In the genomic region with DNA sequence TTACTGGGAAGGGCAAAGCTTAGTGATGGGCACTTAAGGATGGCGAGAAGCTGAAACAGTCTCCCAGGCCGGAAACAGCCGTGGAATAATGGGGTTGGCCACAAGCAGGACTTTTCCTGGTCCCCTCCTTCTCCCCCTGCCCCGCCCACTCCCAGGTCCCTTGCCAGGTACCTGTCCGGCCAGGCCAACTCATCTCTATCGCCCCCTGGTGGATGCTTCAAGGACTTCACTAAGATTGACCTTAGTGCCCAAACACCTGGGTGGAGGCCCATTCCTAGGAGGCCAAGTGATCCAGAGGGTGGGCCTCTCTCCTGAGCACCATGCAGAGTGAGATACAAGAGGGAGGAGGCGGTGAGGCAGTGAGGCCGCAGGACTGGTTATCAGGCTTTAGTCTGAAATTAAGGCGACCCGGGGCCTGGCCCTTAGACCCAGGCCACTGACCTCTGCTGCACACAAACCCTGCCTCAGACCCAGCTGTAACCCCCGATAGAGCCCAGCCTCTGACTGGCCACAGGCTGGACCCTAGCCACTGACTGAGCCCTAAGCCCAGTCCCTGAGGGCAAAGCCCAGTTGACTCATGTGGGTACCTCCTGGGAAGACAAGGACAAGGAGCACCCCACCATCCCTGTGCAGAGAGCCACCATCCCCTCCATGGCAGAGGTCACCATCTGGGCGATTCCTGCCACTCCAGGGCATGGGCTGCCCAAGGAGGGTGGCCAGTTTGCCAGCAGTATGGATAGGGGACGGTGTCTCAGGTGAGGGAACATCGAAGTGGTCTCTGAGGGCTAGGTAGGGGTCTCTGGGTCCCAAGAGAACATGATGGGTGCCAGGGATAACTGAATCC, we compare ENCODE assay signal across 8 cellular contexts. TPM values are rescaled to one million over a fixed set of nuclear protein-coding genes. Genes with fewer than 3 reads are reported as not detected.
DNase-seq lines count a peak whose midpoint lies in the region; ATAC-seq and TF ChIP-seq lines count a peak whose summit lies in the region.

No MANE protein-coding gene starts in this region.

- no peak overlapping the region for H2AFZ ChIP-seq in PC-3 (ENCODE audit: low read length)
- no peak overlapping the region for H2AFZ ChIP-seq in smooth muscle cell (ENCODE audit: low read depth)

- H3K79me2 ChIP-seq in PC-3 (ENCODE audit: low read length), result no peaks in the 10 kb centered on the region
- no peaks in the 10 kb centered on the region for H3K79me2 ChIP-seq in smooth muscle cell (ENCODE audit: low read depth)

- POLR2A ChIA-PET in PC-3 (lab: Charles Lee; ENCODE audit: unreplicated experiment), result interaction anchor here (0.6 kb wide), 1 partner anchor 97 kb away, joined by 3 read pairs; no protein-coding TSS in a partner anchor

- H3K27me3 ChIP-seq in PC-3 (ENCODE audit: low read length) (no peaks in the 10 kb centered on the region), smooth muscle cell (ENCODE audit: low read depth) (no peaks in the 10 kb centered on the region)

- H3K4me1 ChIP-seq in PC-3 (ENCODE audit: insufficient read depth, low read length) (peaks cover 16% of the 10 kb centered on the region), smooth muscle cell (ENCODE audit: low read depth) (no peaks in the 10 kb centered on the region)

- H3K27ac ChIP-seq in C4-2B (peak overlapping the region; percentile 23), PC-3 (ENCODE audit: low read length) (no peak overlapping the region), smooth muscle cell (ENCODE audit: low read depth) (no peak overlapping the region)

- H3F3A ChIP-seq in PC-3 (ENCODE audit: low read length, unreplicated experiment), result no peaks in the 10 kb centered on the region
- H3F3A ChIP-seq in smooth muscle cell (ENCODE audit: low read depth), result no peaks in the 10 kb centered on the region

- TF ChIP-seq CTCF in C4-2B (conservative IDR thresholded peaks at IDR 0.05) (peak; percentile 84), PC-3 (conservative IDR thresholded peaks at IDR 0.05; ENCODE audit: low read depth, low read length) (peak; percentile 92), smooth muscle cell (IDR thresholded peaks at IDR 0.05; ENCODE audit: borderline replicate concordance, insufficient read depth, poor library complexity, severe bottlenecking) (peak; percentile 74)

- no peak overlapping the region for H3K4me2 ChIP-seq in PC-3 (ENCODE audit: low read length)
- no peak overlapping the region for H3K4me2 ChIP-seq in smooth muscle cell

- no peak overlapping the region for H3K4me3 ChIP-seq in PC-3 (ENCODE audit: low read length)
- H3K4me3 ChIP-seq in smooth muscle cell, result no peak overlapping the region

- WGBS in smooth muscle cell (ENCODE audit: low lambda C conversion rate), result 48% methylated on average over 14 of the region's 14 CpGs

- no peaks in the 10 kb centered on the region for H3K9me3 ChIP-seq in PC-3 (ENCODE audit: low read length)
- no peaks in the 10 kb centered on the region for H3K9me3 ChIP-seq in smooth muscle cell (replicated peaks; ENCODE audit: low read depth)

- DNase-seq in PC-3, result peak; percentile 78
- DNase-seq in activated gamma-delta T cell treated with anti-CD3 and anti-CD28 coated beads, Interleukin-2, amount 50 U/mL, for 16 hours (ENCODE audit: low read depth), result peak; percentile 51
- peak; percentile 49 for DNase-seq in left cardiac atrium
- no peak for DNase-seq in smooth muscle cell (lab: John Stamatoyannopoulos, UW; ENCODE audit: unreplicated experiment)

- intact Hi-C loops in PC-3 (cut with micrococcal nuclease), result loop anchor here (1.0 to 5.0 kb wide), 2 partner anchors 98 to 310 kb away; no protein-coding TSS in a partner anchor
- intact Hi-C loops in left cardiac atrium (cut with DNase I), result loop anchor here (2.0 to 10.0 kb wide), 3 partner anchors 38 to 305 kb away; partner anchors contain the start of gene VIPR1 (in 1 of the 2)

- ATAC-seq in GM21723 (IDR thresholded peaks at IDR 0.05; ENCODE audit: unreplicated experiment) (peak; percentile 86), PC-3 (peak; percentile 30), left cardiac atrium (peak; percentile 23 to 26), HG02763 (IDR thresholded peaks at IDR 0.05; ENCODE audit: unreplicated experiment) (no peak), HG03280 (IDR thresholded peaks at IDR 0.05; ENCODE audit: unreplicated experiment) (no peak)

- no TSS peak for BruUV-seq in PC-3 (replicated peaks; lab: Mats Ljungman, UMichigan)

- no peak overlapping the region for H3K9ac ChIP-seq in PC-3 (ENCODE audit: low read length)
- no peak overlapping the region for H3K9ac ChIP-seq in smooth muscle cell (ENCODE audit: low read depth)

- H3K36me3 ChIP-seq in PC-3 (ENCODE audit: low read depth, low read length) (no peaks in the 10 kb centered on the region), smooth muscle cell (ENCODE audit: low read depth) (no peaks in the 10 kb centered on the region)

- H4K20me1 ChIP-seq in PC-3 (ENCODE audit: low read length) (no peaks in the 10 kb centered on the region), smooth muscle cell (ENCODE audit: low read depth) (no peaks in the 10 kb centered on the region)

- CTCF ChIA-PET in PC-3 (lab: Charles Lee), result interaction anchor here (1.0 kb wide), 1 partner anchor 39 kb away, joined by 3 read pairs; no protein-coding TSS in a partner anchor

- H3K9me2 ChIP-seq in PC-3 (replicated peaks; ENCODE audit: low read length), result no peaks in the 10 kb centered on the region

RNA-seq across cellular contexts. Expression of gene VIPR1, which starts 37.6 kb away (rescaled TPM):
- total RNA-seq in PC-3 (2014; rRNA removed) (3.7 and 7.0 TPM in 2 replicates), left cardiac atrium (1 to 10 TPM; 4.9 to 5.9 TPM), smooth muscle cell (0.22 and 1.3 TPM in 2 replicates)
- 0.86 and 3.9 TPM in 2 replicates for polyA plus RNA-seq in smooth muscle cell

RNA-seq across cellular contexts. Expression of gene SEC22C, which starts 41.7 kb away (rescaled TPM):
- total RNA-seq in PC-3 (2014; rRNA removed), result 43.2 and 63.3 TPM in 2 replicates
- total RNA-seq in left cardiac atrium, result 10 to 100 TPM; 24.4 to 29.8 TPM
- total RNA-seq in smooth muscle cell, result 52.2 and 70.5 TPM in 2 replicates
- 39.8 and 45.7 TPM in 2 replicates for polyA plus RNA-seq in smooth muscle cell

RNA-seq across cellular contexts. Expression of gene SS18L2, which starts 50.6 kb away (rescaled TPM):
- total RNA-seq in PC-3 (2014; rRNA removed) (31.1 and 36.8 TPM in 2 replicates), left cardiac atrium (10 to 100 TPM; 13.4 to 14.1 TPM), smooth muscle cell (24.5 and 54.2 TPM in 2 replicates)
- 38.7 and 38.8 TPM in 2 replicates for polyA plus RNA-seq in smooth muscle cell

Comparison
In these comparisons a context has a peak if more than half of its experiments do, and no peak if none do; other contexts are left out.
1. ATAC-seq: peak in GM21723 (single experiment), PC-3 (single experiment) and left cardiac atrium (2 of 2); none in HG02763 (single experiment) and HG03280 (single experiment).
2. Peak in every context shown above with its lines, with median percentiles within 50 percentile points of each other: CTCF ChIP-seq.